ENCODE assay signal across 7 cellular contexts in genomic region chr10:73889014-73889413, GRCh38. TPM values are rescaled to one million over a fixed set of nuclear protein-coding genes. Genes with fewer than 3 reads are reported as not detected.
DNase-seq lines count a peak whose midpoint lies in the region; ATAC-seq, FAIRE-seq and TF ChIP-seq lines count a peak whose summit lies in the region.

No MANE protein-coding gene starts in this region.

- H3K36me3 ChIP-seq in ascending aorta (no peaks in the 10 kb centered on the region), lung (ENCODE audit: control insufficient read depth in 2 of 2, insufficient read depth in 2 of 2, low read length in 2 of 2) (no peaks in the 10 kb centered on the region)

- FAIRE-seq in urothelium cell line (lab: Jason Lieb, UNC), result no peak

- H3K4me1 ChIP-seq in ascending aorta, result peaks cover 19 to 38% of the 10 kb centered on the region in 2 donors
- H3K4me1 ChIP-seq in lung (ENCODE audit: control insufficient read depth in 2 of 2, insufficient read depth in 2 of 2, low read length in 2 of 2), result peaks cover 16 to 17% of the 10 kb centered on the region in 2 donors

- ATAC-seq in lung (ENCODE audit: insufficient read depth, low FRiP score) (peak; percentile 50), GM21381 (IDR thresholded peaks at IDR 0.05; ENCODE audit: unreplicated experiment) (no peak)

- in situ Hi-C loops in GM13977 (cut with MboI; ENCODE audit: low pct_unique_long_range_greater_than_20kb, low sequenced_read_pairs, unreplicated experiment), result loop anchor here (10.0 to 25.0 kb wide), 3 partner anchors 46 to 348 kb away; no protein-coding TSS in a partner anchor

- DNase-seq in GM13977 (ENCODE audit: low spot score) (peak; percentile 30), NCI-H1436 treated with DMSO at 0.1 percent for 48 hours (lab: John Stamatoyannopoulos, UW) (peak; percentile 73), ascending aorta (ENCODE audit: low spot score in 2 of 2) (peak; percentile 71 to 91), lung (ENCODE audit: low spot score) (no peak), urothelium cell line (ENCODE audit: low spot score) (peak; percentile 46), hippocampal formation (lab: John Stamatoyannopoulos, UW) (no peak)

- WGBS in lung, 2 donors, result 47 to 62% methylated on average over 7 of the region's 7 CpGs

- no peaks in the 10 kb centered on the region for H3K27me3 ChIP-seq in ascending aorta
- H3K27me3 ChIP-seq in lung (ENCODE audit: control insufficient read depth, insufficient read depth), result no peaks in the 10 kb centered on the region

- peak overlapping the region in 1 of 2 donors; percentile 5 for H3K4me3 ChIP-seq in ascending aorta
- H3K4me3 ChIP-seq in lung, result no peak overlapping the region

- H3K9me3 ChIP-seq in ascending aorta (no peaks in the 10 kb centered on the region), lung (ENCODE audit: control insufficient read depth in 2 of 2, insufficient read depth in 1 of 2, low read length in 1 of 2) (no peaks in the 10 kb centered on the region)

- TF ChIP-seq CTCF in GM13977 (IDR thresholded peaks at IDR 0.05; ENCODE audit: extremely low read depth, insufficient read depth, missing control alignments) (no peak), ascending aorta (IDR thresholded peaks at IDR 0.05) (no peak), lung (IDR thresholded peaks at IDR 0.05; ENCODE audit: control extremely low read depth, extremely low read depth) (no peak)

- intact Hi-C loops in ascending aorta (cut with DNase I), result loop anchor here (5.0 kb wide), 3 partner anchors 68 to 348 kb away; partner anchors contain the start of genes ADK and AP3M1

- H3K27ac ChIP-seq in ascending aorta, result peak overlapping the region; percentile 86 to 91
- peak overlapping the region; percentile 78 to 84 for H3K27ac ChIP-seq in lung (ENCODE audit: low read depth in 1 of 2, low read length in 1 of 2)

RNA-seq across cellular contexts. Expression of gene CAMK2G, which starts 14.7 kb away (rescaled TPM):
- 60.3 TPM for total RNA-seq in ascending aorta
- 10 to 100 TPM; 38.6 to 41.1 TPM for total RNA-seq in lung
- 10 to 100 TPM; 15.8 to 19.4 TPM for polyA plus RNA-seq in lung

RNA-seq across cellular contexts. Expression of gene PLAU, which starts 21.9 kb away (rescaled TPM):
- total RNA-seq in ascending aorta (1.5 TPM), lung (10 to 100 TPM; 13.5 to 23.0 TPM)
- polyA plus RNA-seq in lung, result 10 to 100 TPM; 11.6 to 36.7 TPM

Comparison
In these comparisons a context has a peak if more than half of its experiments do, and no peak if none do; other contexts are left out.
1. DNase-seq: peak in GM13977 (single experiment), NCI-H1436 treated with DMSO at 0.1 percent for 48 hours (single experiment), ascending aorta (2 of 2) and urothelium cell line (single experiment); none in lung (single experiment) and hippocampal formation (0 of 2).